In the genomic region with DNA sequence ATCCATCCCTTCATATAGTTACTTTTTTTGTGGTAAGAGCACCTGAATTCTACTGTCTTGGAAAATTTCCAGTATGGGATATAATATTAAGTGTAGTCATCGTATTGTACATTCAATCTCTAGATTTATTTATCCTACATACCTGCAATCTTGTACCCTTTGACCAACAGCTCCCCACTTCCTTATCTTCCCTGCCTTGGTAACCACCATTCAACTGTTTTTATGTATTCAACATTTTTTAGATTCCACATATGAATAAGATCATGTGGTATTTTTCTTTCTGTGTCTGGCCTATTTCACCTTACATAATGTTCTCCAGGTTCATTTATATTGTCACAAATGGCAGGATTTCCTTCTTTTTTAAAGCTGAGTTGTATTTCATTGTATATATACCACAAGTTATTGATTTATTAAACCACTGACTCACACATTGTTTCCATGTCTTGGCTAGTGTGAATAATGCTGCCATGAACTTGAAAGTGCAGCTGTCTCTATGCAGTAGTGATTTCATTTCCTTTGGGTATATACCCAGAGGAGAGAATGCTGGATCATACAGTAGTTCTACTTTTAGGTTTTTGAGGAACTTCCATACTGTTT, we compare ENCODE assay signal across 1 cellular context.
TF ChIP-seq lines count a peak whose summit lies in the region.

No MANE protein-coding gene starts in this region.

TF ChIP-seq in GM12878, 131 proteins besides CTCF, POLR2A, EP300 and RAD21 (continued from another document):
- TF ChIP-seq, protein P1, sequence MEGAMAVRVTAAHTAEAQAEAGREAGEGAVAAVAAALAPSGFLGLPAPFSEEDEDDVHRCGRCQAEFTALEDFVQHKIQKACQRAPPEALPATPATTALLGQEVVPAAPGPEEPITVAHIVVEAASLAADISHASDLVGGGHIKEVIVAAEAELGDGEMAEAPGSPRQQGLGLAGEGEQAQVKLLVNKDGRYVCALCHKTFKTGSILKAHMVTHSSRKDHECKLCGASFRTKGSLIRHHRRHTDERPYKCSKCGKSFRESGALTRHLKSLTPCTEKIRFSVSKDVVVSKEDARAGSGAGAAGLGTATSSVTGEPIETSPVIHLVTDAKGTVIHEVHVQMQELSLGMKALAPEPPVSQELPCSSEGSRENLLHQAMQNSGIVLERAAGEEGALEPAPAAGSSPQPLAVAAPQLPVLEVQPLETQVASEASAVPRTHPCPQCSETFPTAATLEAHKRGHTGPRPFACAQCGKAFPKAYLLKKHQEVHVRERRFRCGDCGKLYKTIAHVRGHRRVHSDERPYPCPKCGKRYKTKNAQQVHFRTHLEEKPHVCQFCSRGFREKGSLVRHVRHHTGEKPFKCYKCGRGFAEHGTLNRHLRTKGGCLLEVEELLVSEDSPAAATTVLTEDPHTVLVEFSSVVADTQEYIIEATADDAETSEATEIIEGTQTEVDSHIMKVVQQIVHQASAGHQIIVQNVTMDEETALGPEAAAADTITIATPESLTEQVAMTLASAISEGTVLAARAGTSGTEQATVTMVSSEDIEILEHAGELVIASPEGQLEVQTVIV (IDR thresholded peaks at IDR 0.05; ENCODE audit: borderline replicate concordance, partially characterized antibody), result no peak
- TF ChIP-seq RUNX3 (IDR thresholded peaks at IDR 0.05; ENCODE audit: low read length), result no peak
- TF ChIP-seq, protein P2, sequence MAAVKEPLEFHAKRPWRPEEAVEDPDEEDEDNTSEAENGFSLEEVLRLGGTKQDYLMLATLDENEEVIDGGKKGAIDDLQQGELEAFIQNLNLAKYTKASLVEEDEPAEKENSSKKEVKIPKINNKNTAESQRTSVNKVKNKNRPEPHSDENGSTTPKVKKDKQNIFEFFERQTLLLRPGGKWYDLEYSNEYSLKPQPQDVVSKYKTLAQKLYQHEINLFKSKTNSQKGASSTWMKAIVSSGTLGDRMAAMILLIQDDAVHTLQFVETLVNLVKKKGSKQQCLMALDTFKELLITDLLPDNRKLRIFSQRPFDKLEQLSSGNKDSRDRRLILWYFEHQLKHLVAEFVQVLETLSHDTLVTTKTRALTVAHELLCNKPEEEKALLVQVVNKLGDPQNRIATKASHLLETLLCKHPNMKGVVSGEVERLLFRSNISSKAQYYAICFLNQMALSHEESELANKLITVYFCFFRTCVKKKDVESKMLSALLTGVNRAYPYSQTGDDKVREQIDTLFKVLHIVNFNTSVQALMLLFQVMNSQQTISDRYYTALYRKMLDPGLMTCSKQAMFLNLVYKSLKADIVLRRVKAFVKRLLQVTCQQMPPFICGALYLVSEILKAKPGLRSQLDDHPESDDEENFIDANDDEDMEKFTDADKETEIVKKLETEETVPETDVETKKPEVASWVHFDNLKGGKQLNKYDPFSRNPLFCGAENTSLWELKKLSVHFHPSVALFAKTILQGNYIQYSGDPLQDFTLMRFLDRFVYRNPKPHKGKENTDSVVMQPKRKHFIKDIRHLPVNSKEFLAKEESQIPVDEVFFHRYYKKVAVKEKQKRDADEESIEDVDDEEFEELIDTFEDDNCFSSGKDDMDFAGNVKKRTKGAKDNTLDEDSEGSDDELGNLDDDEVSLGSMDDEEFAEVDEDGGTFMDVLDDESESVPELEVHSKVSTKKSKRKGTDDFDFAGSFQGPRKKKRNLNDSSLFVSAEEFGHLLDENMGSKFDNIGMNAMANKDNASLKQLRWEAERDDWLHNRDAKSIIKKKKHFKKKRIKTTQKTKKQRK (IDR thresholded peaks at IDR 0.05; ENCODE audit: low read depth, low read length), result no peak
- no peak for TF ChIP-seq NR2C2 (IDR thresholded peaks at IDR 0.05; ENCODE audit: borderline replicate concordance, control insufficient read depth, insufficient read length, low read depth)
- TF ChIP-seq, protein P3, sequence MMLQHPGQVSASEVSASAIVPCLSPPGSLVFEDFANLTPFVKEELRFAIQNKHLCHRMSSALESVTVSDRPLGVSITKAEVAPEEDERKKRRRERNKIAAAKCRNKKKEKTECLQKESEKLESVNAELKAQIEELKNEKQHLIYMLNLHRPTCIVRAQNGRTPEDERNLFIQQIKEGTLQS (IDR thresholded peaks at IDR 0.05; ENCODE audit: borderline replicate concordance, extremely low read depth, low read depth, low read length), result no peak
- no peak for TF ChIP-seq MEF2B (IDR thresholded peaks at IDR 0.05; ENCODE audit: partially characterized antibody, poor library complexity, severe bottlenecking)
- no peak for TF ChIP-seq BCL11A (IDR thresholded peaks at IDR 0.05; ENCODE audit: low read depth, low read length)
- TF ChIP-seq, protein P4, sequence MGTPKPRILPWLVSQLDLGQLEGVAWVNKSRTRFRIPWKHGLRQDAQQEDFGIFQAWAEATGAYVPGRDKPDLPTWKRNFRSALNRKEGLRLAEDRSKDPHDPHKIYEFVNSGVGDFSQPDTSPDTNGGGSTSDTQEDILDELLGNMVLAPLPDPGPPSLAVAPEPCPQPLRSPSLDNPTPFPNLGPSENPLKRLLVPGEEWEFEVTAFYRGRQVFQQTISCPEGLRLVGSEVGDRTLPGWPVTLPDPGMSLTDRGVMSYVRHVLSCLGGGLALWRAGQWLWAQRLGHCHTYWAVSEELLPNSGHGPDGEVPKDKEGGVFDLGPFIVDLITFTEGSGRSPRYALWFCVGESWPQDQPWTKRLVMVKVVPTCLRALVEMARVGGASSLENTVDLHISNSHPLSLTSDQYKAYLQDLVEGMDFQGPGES (IDR thresholded peaks at IDR 0.05), result no peak
